9 cellular contexts compared by ENCODE assay signal in the genomic region with DNA sequence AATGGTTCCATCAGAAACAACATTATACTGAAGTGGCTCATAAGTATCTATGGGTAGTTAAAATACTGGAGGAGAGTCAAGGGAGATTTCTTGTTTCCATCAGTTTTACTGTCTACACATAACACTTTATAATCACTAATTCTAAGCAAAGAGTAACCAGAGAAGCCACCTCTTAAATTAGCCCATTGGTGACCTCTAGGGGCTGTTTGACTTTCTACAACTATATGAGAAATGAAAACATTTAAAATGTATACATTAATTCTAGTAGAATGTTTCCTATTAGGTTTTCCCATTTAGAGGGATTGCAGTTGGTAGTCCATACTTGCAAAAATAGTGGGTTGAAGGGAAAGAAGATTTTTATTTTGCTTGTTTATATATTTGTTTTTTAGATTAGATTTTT.
DNase-seq lines count a peak whose midpoint lies in the region; ATAC-seq and TF ChIP-seq lines count a peak whose summit lies in the region.
"Had no signal": no experiment of that assay in that cellular context is flagged by ENCODE, and none has a peak within 500 bp of the region (broad histone marks: within the 10 kb centered on the region; RNA-seq: fewer than 3 reads in every experiment).

No MANE protein-coding gene starts in this region.

- no peaks in the 10 kb centered on the region for H3K36me3 ChIP-seq in upper lobe of right lung
- H3K36me3 ChIP-seq: HAP-1 had no signal

- peak; percentile 73 for ATAC-seq in GM21423 (IDR thresholded peaks at IDR 0.05; ENCODE audit: unreplicated experiment)
- ATAC-seq in upper lobe of right lung = no peak
- no peak for ATAC-seq in GM19324 (IDR thresholded peaks at IDR 0.05; ENCODE audit: low FRiP score, unreplicated experiment)

- intact Hi-C loops in dorsolateral prefrontal cortex (cut with DNase I) = loop anchor here in 1 of 2 donors (5.0 kb wide), 1 partner anchor 582 kb away; no protein-coding TSS in a partner anchor
- intact Hi-C loops in upper lobe of right lung (cut with DNase I) = no loop called here

- H3K27ac ChIP-seq in dorsolateral prefrontal cortex (no peak overlapping the region), upper lobe of right lung (no peak overlapping the region)

- DNase-seq in COR-L47 (lab: John Stamatoyannopoulos, UW) = peak; percentile 55
- peak; percentile 55 for DNase-seq in NCI-H1694 treated with DMSO at 0.1 percent for 48 hours (lab: John Stamatoyannopoulos, UW)
- DNase-seq in dorsolateral prefrontal cortex = no peak
- DNase-seq in upper lobe of right lung = no peak
- no peak for DNase-seq in hepatic stellate cell (ENCODE audit: low spot score)
- no peak for DNase-seq in effector CD4-positive, alpha-beta T cell

- H3K4me3 ChIP-seq in dorsolateral prefrontal cortex (no peak overlapping the region), upper lobe of right lung (no peak overlapping the region)
- H3K4me3 ChIP-seq: HAP-1 had no signal

- peak in 53 of 56 donors; percentile 8 to 62 (median 36) for TF ChIP-seq CTCF in dorsolateral prefrontal cortex (IDR thresholded peaks at IDR 0.05 in 54 of 56, conservative IDR thresholded peaks at IDR 0.05 in 2 of 56; ENCODE audit: low read depth in 1 of 56, partially characterized antibody in 56 of 56)
- peak; percentile 32 for TF ChIP-seq CTCF in upper lobe of right lung (IDR thresholded peaks at IDR 0.05)

- H3K9me3 ChIP-seq in upper lobe of right lung = no peaks in the 10 kb centered on the region
- H3K9me3 ChIP-seq: HAP-1 had no signal

- H3K27me3 ChIP-seq in dorsolateral prefrontal cortex (no peaks in the 10 kb centered on the region), upper lobe of right lung (no peaks in the 10 kb centered on the region)

- H3K4me1 ChIP-seq in upper lobe of right lung = no peaks in the 10 kb centered on the region
- H3K4me1 ChIP-seq: HAP-1 had no signal

Comparison
In these comparisons a context has a peak if more than half of its experiments do, and no peak if none do; other contexts are left out.
1. DNase-seq: peak in COR-L47 (single experiment) and NCI-H1694 treated with DMSO at 0.1 percent for 48 hours (single experiment); none in dorsolateral prefrontal cortex (0 of 10), upper lobe of right lung (single experiment), hepatic stellate cell (single experiment) and effector CD4-positive, alpha-beta T cell (single experiment).